In the genomic region with DNA sequence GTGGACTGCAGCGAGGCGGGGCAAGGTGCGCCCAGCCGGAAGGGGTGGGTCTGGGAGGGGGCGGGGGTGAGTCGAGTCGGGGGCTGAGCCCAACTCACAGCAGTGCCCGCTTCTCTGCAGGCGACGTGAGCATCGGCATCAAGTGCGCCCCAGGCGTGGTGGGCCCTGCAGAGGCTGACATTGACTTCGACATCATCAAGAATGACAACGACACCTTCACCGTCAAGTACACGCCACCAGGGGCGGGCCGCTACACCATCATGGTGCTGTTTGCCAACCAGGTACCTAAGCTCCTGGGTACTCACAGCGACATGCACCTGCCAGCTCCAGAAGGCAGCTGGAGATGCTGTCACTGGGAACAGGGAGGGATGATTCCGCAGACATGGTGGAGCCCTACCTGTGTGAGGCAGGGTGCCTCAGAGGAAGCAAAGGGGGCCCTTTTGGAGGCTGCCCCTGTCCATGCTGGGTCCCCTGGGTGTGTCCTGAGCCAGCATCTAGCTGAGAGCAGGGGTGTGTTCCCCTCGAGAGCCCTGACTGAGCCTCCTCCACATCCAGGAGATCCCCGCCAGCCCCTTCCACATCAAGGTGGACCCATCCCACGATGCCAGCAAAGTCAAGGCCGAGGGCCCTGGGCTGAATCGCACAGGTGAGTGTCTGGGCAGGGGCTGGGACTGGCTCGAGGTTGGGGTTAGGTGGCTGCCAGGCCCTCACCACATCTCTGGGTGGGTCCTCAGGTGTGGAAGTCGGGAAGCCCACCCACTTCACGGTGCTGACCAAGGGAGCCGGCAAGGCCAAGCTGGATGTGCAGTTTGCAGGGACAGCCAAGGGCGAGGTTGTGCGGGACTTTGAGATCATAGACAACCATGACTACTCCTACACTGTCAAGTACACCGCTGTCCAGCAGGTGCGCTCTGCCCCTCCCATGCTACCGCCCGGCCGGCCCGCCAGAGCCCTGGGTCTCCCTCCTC, we compare ENCODE assay signal across 1 cellular context.
A peak's percentile ranks its signal among the peaks of the same experiment; 100 is the strongest.
TF ChIP-seq lines count a peak whose summit lies in the region.

No MANE protein-coding gene starts in this region.

TF ChIP-seq in K562, 482 proteins besides CTCF, POLR2A, EP300 and RAD21 (continued from another document):
- TF ChIP-seq, protein P1, sequence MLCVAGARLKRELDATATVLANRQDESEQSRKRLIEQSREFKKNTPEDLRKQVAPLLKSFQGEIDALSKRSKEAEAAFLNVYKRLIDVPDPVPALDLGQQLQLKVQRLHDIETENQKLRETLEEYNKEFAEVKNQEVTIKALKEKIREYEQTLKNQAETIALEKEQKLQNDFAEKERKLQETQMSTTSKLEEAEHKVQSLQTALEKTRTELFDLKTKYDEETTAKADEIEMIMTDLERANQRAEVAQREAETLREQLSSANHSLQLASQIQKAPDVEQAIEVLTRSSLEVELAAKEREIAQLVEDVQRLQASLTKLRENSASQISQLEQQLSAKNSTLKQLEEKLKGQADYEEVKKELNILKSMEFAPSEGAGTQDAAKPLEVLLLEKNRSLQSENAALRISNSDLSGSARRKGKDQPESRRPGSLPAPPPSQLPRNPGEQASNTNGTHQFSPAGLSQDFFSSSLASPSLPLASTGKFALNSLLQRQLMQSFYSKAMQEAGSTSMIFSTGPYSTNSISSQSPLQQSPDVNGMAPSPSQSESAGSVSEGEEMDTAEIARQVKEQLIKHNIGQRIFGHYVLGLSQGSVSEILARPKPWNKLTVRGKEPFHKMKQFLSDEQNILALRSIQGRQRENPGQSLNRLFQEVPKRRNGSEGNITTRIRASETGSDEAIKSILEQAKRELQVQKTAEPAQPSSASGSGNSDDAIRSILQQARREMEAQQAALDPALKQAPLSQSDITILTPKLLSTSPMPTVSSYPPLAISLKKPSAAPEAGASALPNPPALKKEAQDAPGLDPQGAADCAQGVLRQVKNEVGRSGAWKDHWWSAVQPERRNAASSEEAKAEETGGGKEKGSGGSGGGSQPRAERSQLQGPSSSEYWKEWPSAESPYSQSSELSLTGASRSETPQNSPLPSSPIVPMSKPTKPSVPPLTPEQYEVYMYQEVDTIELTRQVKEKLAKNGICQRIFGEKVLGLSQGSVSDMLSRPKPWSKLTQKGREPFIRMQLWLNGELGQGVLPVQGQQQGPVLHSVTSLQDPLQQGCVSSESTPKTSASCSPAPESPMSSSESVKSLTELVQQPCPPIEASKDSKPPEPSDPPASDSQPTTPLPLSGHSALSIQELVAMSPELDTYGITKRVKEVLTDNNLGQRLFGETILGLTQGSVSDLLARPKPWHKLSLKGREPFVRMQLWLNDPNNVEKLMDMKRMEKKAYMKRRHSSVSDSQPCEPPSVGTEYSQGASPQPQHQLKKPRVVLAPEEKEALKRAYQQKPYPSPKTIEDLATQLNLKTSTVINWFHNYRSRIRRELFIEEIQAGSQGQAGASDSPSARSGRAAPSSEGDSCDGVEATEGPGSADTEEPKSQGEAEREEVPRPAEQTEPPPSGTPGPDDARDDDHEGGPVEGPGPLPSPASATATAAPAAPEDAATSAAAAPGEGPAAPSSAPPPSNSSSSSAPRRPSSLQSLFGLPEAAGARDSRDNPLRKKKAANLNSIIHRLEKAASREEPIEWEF (CRISPR knock-in tag; IDR thresholded peaks at IDR 0.05): no peak
- TF ChIP-seq, protein P2, sequence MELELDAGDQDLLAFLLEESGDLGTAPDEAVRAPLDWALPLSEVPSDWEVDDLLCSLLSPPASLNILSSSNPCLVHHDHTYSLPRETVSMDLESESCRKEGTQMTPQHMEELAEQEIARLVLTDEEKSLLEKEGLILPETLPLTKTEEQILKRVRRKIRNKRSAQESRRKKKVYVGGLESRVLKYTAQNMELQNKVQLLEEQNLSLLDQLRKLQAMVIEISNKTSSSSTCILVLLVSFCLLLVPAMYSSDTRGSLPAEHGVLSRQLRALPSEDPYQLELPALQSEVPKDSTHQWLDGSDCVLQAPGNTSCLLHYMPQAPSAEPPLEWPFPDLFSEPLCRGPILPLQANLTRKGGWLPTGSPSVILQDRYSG (tag; conservative IDR thresholded peaks at IDR 0.05; ENCODE audit: low read depth): no peak
- TF ChIP-seq, protein P3, sequence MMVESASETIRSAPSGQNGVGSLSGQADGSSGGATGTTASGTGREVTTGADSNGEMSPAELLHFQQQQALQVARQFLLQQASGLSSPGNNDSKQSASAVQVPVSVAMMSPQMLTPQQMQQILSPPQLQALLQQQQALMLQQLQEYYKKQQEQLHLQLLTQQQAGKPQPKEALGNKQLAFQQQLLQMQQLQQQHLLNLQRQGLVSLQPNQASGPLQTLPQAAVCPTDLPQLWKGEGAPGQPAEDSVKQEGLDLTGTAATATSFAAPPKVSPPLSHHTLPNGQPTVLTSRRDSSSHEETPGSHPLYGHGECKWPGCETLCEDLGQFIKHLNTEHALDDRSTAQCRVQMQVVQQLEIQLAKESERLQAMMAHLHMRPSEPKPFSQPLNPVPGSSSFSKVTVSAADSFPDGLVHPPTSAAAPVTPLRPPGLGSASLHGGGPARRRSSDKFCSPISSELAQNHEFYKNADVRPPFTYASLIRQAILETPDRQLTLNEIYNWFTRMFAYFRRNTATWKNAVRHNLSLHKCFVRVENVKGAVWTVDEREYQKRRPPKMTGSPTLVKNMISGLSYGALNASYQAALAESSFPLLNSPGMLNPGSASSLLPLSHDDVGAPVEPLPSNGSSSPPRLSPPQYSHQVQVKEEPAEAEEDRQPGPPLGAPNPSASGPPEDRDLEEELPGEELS (CRISPR knock-in tag; IDR thresholded peaks at IDR 0.05; ENCODE audit: borderline replicate concordance): 0 out of 2 replicates have a peak, but pooled peaks have one; percentile 33
- TF ChIP-seq, protein P4, sequence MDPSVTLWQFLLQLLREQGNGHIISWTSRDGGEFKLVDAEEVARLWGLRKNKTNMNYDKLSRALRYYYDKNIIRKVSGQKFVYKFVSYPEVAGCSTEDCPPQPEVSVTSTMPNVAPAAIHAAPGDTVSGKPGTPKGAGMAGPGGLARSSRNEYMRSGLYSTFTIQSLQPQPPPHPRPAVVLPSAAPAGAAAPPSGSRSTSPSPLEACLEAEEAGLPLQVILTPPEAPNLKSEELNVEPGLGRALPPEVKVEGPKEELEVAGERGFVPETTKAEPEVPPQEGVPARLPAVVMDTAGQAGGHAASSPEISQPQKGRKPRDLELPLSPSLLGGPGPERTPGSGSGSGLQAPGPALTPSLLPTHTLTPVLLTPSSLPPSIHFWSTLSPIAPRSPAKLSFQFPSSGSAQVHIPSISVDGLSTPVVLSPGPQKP (CRISPR knock-in tag; IDR thresholded peaks at IDR 0.05): 0 out of 2 replicates have a peak, but pooled peaks have one; percentile 66
- TF ChIP-seq, protein P5, sequence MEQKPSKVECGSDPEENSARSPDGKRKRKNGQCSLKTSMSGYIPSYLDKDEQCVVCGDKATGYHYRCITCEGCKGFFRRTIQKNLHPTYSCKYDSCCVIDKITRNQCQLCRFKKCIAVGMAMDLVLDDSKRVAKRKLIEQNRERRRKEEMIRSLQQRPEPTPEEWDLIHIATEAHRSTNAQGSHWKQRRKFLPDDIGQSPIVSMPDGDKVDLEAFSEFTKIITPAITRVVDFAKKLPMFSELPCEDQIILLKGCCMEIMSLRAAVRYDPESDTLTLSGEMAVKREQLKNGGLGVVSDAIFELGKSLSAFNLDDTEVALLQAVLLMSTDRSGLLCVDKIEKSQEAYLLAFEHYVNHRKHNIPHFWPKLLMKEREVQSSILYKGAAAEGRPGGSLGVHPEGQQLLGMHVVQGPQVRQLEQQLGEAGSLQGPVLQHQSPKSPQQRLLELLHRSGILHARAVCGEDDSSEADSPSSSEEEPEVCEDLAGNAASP (IDR thresholded peaks at IDR 0.05): no peak
- TF ChIP-seq ZNF717 (CRISPR knock-in tag; IDR thresholded peaks at IDR 0.05) (no peak), MED1 (CRISPR knock-in tag; IDR thresholded peaks at IDR 0.05; ENCODE audit: borderline replicate concordance) (no peak), RBBP5 (IDR thresholded peaks at IDR 0.05; ENCODE audit: borderline replicate concordance, insufficient read depth, low read length, poor library complexity, severe bottlenecking) (no peak)
